22 cellular contexts compared by ENCODE assay signal in genomic region chr3:62562596-62562995, GRCh38.
DNase-seq lines count a peak whose midpoint lies in the region; FAIRE-seq and TF ChIP-seq lines count a peak whose summit lies in the region.
"Had no signal": no experiment of that assay in that cellular context is flagged by ENCODE, and none has a peak within 500 bp of the region (broad histone marks: within the 10 kb centered on the region; RNA-seq: fewer than 3 reads in every experiment).

No MANE protein-coding gene starts in this region.

- intact Hi-C loops in thyroid gland (cut with DNase I), result no loop called here

- DNase-seq in NCI-H226, result peak; percentile 89
- DNase-seq in cardiac fibroblast (ENCODE audit: low read depth in 2 of 2), result peak; percentile 53 to 71
- no peak for DNase-seq in keratinocyte (ENCODE audit: low read depth, low spot score)
- DNase-seq in thyroid gland, result peak; percentile 69 to 79
- DNase-seq in activated naive CD4-positive, alpha-beta T cell treated with anti-CD3 and anti-CD28 coated beads, Interleukin-2, amount 50 U/mL, for 16 hours, result no peak
- no peak for DNase-seq in COLO829 (ENCODE audit: low spot score)
- no peak for DNase-seq in NCI-H1694 (lab: John Stamatoyannopoulos, UW)
- DNase-seq in NCI-H510A (lab: John Stamatoyannopoulos, UW), result no peak
- DNase-seq: activated CD4-positive, alpha-beta T cell treated with anti-CD3 and anti-CD28 coated beads for 48 hours; AML-193; CD8-positive, alpha-beta T cell; DMS153; effector CD8-positive, alpha-beta T cell; lower lobe of right lung; NCI-H69; posterior cingulate gyrus; stimulated activated CD8-positive, alpha-beta memory T cell treated with anti-CD3 and anti-CD28 coated beads, Interleukin-4, amount 100 ng/mL, for 48 hours; upper lobe of right lung had no signal

- H3K27ac ChIP-seq in keratinocyte (ENCODE audit: control insufficient read depth, insufficient read depth, low read length) (no peak overlapping the region), thyroid gland (peak overlapping the region in 1 of 3 donors; percentile 52)
- H3K27ac ChIP-seq: lower lobe of right lung, neural progenitor cell, SK-N-MC, upper lobe of right lung had no signal

- peak; percentile 9 for FAIRE-seq in keratinocyte (lab: Jason Lieb, UNC)
- FAIRE-seq: G401.6, K562 had no signal

- H3K9me1 ChIP-seq in keratinocyte (ENCODE audit: control insufficient read depth, extremely low read depth, insufficient read depth, low read length), result no peaks in the 10 kb centered on the region

- H3K4me1 ChIP-seq in keratinocyte (ENCODE audit: control insufficient read depth, extremely low read depth, insufficient read depth, low read length) (peaks cover 14% of the 10 kb centered on the region), thyroid gland (peaks cover 25 to 35% of the 10 kb centered on the region in 2 donors)
- H3K4me1 ChIP-seq: neural progenitor cell had no signal

- no peak overlapping the region for H3K9ac ChIP-seq in keratinocyte (ENCODE audit: control insufficient read depth, extremely low read depth, insufficient read depth, low read length)
- H3K9ac ChIP-seq: neural progenitor cell had no signal

- H3K4me2 ChIP-seq in keratinocyte (ENCODE audit: control insufficient read depth, extremely low read depth, insufficient read depth, low read depth, low read length), result no peak overlapping the region
- H3K4me2 ChIP-seq: neural progenitor cell had no signal

- H2AFZ ChIP-seq in keratinocyte (ENCODE audit: control insufficient read depth, low read length), result no peak overlapping the region
- H2AFZ ChIP-seq: neural progenitor cell had no signal

- dilution Hi-C loops in keratinocyte (cut with MboI; ENCODE audit: extremely low pct_ligation_motif_present, low sequenced_read_pairs), result no loop called here

- H3K79me2 ChIP-seq in keratinocyte (ENCODE audit: control insufficient read depth, insufficient read depth, low read length), result no peaks in the 10 kb centered on the region

- H3K9me3 ChIP-seq in keratinocyte (ENCODE audit: control insufficient read depth, low read depth, low read length) (no peaks in the 10 kb centered on the region), thyroid gland (no peaks in the 10 kb centered on the region)
- H3K9me3 ChIP-seq: lower lobe of right lung, upper lobe of right lung had no signal

- TF ChIP-seq POLR2A in thyroid gland (IDR thresholded peaks at IDR 0.05), result no peak

- H3K27me3 ChIP-seq in keratinocyte (ENCODE audit: control insufficient read depth, extremely low read depth, insufficient read depth, low read length), result no peaks in the 10 kb centered on the region
- no peaks in the 10 kb centered on the region for H3K27me3 ChIP-seq in thyroid gland
- H3K27me3 ChIP-seq: upper lobe of right lung had no signal

- H3K36me3 ChIP-seq in keratinocyte (ENCODE audit: control insufficient read depth in 2 of 2, extremely low read depth in 1 of 2, insufficient read depth in 2 of 2, low read length in 2 of 2), result no peaks in the 10 kb centered on the region
- no peaks in the 10 kb centered on the region for H3K36me3 ChIP-seq in thyroid gland
- H3K36me3 ChIP-seq: lower lobe of right lung, neural progenitor cell, upper lobe of right lung had no signal

- H3K4me3 ChIP-seq in cardiac fibroblast (replicated peaks in 1 of 2; ENCODE audit: low read depth in 2 of 2, low read length in 2 of 2) (no peak overlapping the region), keratinocyte (ENCODE audit: control insufficient read depth in 2 of 3, extremely low read depth in 1 of 3, insufficient read depth in 2 of 3, low read depth in 1 of 3, low read length in 3 of 3) (no peak overlapping the region), thyroid gland (replicated peaks in 1 of 3) (no peak overlapping the region)
- H3K4me3 ChIP-seq: K562, lower lobe of right lung, neural progenitor cell, SK-N-MC, upper lobe of right lung had no signal

- no peaks in the 10 kb centered on the region for H4K20me1 ChIP-seq in keratinocyte (ENCODE audit: control insufficient read depth, extremely low read depth, insufficient read depth, low read length)

- no peak for TF ChIP-seq CTCF in cardiac fibroblast (IDR thresholded peaks at IDR 0.05; ENCODE audit: low read depth, low read length)
- no peak for TF ChIP-seq CTCF in keratinocyte (optimal IDR thresholded peaks at IDR 0.05 in 1 of 3, IDR thresholded peaks at IDR 0.05 in 1 of 3, conservative IDR thresholded peaks at IDR 0.05 in 1 of 3; ENCODE audit: extremely low read depth in 1 of 3, insufficient read depth in 2 of 3, low read length in 3 of 3)
- no peak for TF ChIP-seq CTCF in thyroid gland (IDR thresholded peaks at IDR 0.05)

Comparison
In these comparisons a context has a peak if more than half of its experiments do, and no peak if none do; other contexts are left out.
1. DNase-seq: peak in NCI-H226 (single experiment), cardiac fibroblast (2 of 2) and thyroid gland (2 of 2); none in keratinocyte (single experiment), activated naive CD4-positive, alpha-beta T cell treated with anti-CD3 and anti-CD28 coated beads, Interleukin-2, amount 50 U/mL, for 16 hours (single experiment), COLO829 (single experiment), NCI-H1694 (single experiment) and NCI-H510A (single experiment).